ENCODE assay signal across 8 cellular contexts in the genomic region with DNA sequence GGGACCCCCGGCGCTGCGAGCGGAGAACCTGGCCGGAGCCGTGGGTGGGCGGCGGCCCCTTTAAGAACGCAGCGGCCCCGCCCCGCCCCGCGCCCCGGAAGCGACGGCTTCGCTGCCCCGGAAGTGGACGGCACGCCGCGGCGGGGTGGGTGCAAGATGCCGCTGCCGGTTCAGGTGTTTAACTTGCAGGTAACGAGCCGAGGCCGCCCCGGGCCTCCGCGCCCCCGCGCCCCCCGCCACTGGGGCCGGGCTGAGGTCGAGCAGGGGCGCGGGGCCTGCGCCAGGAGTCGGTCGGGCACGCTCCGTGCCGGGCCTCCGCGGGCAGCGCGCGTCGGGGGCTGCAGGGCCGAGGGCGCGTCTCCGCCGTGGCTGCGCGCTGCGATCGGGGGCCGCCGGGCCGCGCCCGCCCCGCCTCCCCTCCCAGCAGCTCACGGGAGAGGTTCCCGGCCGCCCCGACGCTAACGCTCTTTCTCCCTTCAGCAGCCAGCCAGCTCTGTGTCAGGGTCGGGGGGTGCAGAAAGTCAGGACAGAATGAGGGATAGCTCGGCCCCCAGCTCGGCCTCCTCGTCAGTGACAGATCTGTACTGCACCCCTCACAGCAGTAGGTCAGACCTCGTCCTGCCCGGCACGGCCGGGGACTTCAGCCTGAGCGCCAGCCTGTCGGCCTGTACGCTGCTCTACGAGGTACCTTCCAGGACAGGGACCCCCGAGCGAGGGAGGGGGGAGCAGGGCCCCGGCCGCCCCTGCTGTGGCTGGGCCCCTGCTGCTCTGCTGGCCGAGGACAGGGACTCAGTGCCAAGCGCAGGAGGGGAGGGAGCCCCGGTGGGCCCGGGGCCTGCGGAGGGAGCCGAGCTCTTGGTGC. TPM values are rescaled to one million over a fixed set of nuclear protein-coding genes. Genes with fewer than 3 reads are reported as not detected.
DNase-seq lines count a peak whose midpoint lies in the region; ATAC-seq and TF ChIP-seq lines count a peak whose summit lies in the region.

A gene (plus strand): TSS at position 123 of the 862 bp plus-strand sequence. CDS start 34 bp downstream, at position 157.
A gene with protein sequence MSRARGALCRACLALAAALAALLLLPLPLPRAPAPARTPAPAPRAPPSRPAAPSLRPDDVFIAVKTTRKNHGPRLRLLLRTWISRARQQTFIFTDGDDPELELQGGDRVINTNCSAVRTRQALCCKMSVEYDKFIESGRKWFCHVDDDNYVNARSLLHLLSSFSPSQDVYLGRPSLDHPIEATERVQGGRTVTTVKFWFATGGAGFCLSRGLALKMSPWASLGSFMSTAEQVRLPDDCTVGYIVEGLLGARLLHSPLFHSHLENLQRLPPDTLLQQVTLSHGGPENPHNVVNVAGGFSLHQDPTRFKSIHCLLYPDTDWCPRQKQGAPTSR (minus strand): TSS at position 36 of the 862 bp plus-strand sequence. CDS start 45 bp downstream, outside the sequence.

- H4K91ac ChIP-seq in trophoblast cell (ENCODE audit: low read depth, low read length): peak within 1 kb of the TSS; percentile 41

- peak; percentile 81 for DNase-seq in A673 (ENCODE audit: low spot score)
- DNase-seq in SKM-1 (lab: John Stamatoyannopoulos, UW; ENCODE audit: unreplicated experiment): peak; percentile 43
- peak; percentile 63 to 88 for DNase-seq in cardiac muscle cell (ENCODE audit: low read depth in 1 of 2, low spot score in 1 of 2)
- peak; percentile 49 to 69 for DNase-seq in trophoblast cell
- peak; percentile 72 to 85 for DNase-seq in tibial artery

- H3K79me1 ChIP-seq in trophoblast cell (ENCODE audit: low read length): peaks cover 4% of the 10 kb centered on the region

- TF ChIP-seq EP300 in Ishikawa (IDR thresholded peaks at IDR 0.05; ENCODE audit: borderline replicate concordance): no peak

- H3K4me1 ChIP-seq in A673 (ENCODE audit: insufficient read depth, low read length, poor library complexity, severe bottlenecking) (peaks cover 9% of the 10 kb centered on the region), cardiac muscle cell (ENCODE audit: low read depth) (peaks cover 4% of the 10 kb centered on the region), trophoblast cell (ENCODE audit: control insufficient read depth in 1 of 2, insufficient read depth in 2 of 2, low read length in 2 of 2) (peaks cover 14 to 15% of the 10 kb centered on the region in 2 experiments), tibial artery (peaks cover 6 to 45% (median 30%) of the 10 kb centered on the region in 4 donors)

- no peaks in the 10 kb centered on the region for H3K9me3 Mint-ChIP-seq in activated naive CD8-positive, alpha-beta T cell (ENCODE audit: low read depth)

- no peak within 1 kb of the TSS for H2BK12ac ChIP-seq in trophoblast cell (ENCODE audit: low read length)

- peaks cover 9% of the 10 kb centered on the region for H3K79me2 ChIP-seq in trophoblast cell (ENCODE audit: control insufficient read depth, insufficient read depth, low read length, poor library complexity)

- H2BK120ac ChIP-seq in trophoblast cell (ENCODE audit: insufficient read depth, low read length, poor library complexity): peak within 1 kb of the TSS; percentile 17

- H3K9me3 ChIP-seq in A673 (ENCODE audit: low read depth, low read length, poor library complexity, severe bottlenecking): no peaks in the 10 kb centered on the region
- no peaks in the 10 kb centered on the region for H3K9me3 ChIP-seq in cardiac muscle cell (ENCODE audit: low read depth)
- H3K9me3 ChIP-seq in trophoblast cell (ENCODE audit: insufficient read depth, low read depth, low read length): peaks cover 7% of the 10 kb centered on the region
- H3K9me3 ChIP-seq in tibial artery: no peaks in the 10 kb centered on the region

- WGBS in trophoblast cell (ENCODE audit: extremely low coverage, insufficient coverage, insufficient read length): no CpG with 5 or more reads among the region's 94 CpGs

- peak; percentile 59 for ATAC-seq in GM18909 (IDR thresholded peaks at IDR 0.05; ENCODE audit: poor library complexity, unreplicated experiment)

- peak within 1 kb of the TSS; percentile 49 for H4K12ac ChIP-seq in trophoblast cell (ENCODE audit: low read depth, low read length)

- peaks cover 52% of the 10 kb centered on the region for H3K36me3 ChIP-seq in A673 (ENCODE audit: insufficient read depth, low read length, poor library complexity, severe bottlenecking)
- H3K36me3 ChIP-seq in cardiac muscle cell: peaks cover 15% of the 10 kb centered on the region
- peaks cover 66 to 71% of the 10 kb centered on the region in 2 experiments for H3K36me3 ChIP-seq in trophoblast cell (ENCODE audit: control insufficient read depth in 1 of 2, insufficient read depth in 2 of 2, low read length in 2 of 2)
- H3K36me3 ChIP-seq in tibial artery: peaks cover 44 to 74% (median 63%) of the 10 kb centered on the region in 3 donors

- peak within 1 kb of the TSS; percentile 78 for H2AFZ ChIP-seq in trophoblast cell (ENCODE audit: insufficient read depth, low read length, poor library complexity)

- H3K4me1 Mint-ChIP-seq in activated naive CD8-positive, alpha-beta T cell (ENCODE audit: low read depth): peaks cover 13% of the 10 kb centered on the region

- H3K27me3 ChIP-seq in A673 (replicated peaks; ENCODE audit: insufficient read depth, low read depth, low read length, poor library complexity) (no peaks in the 10 kb centered on the region), cardiac muscle cell (no peaks in the 10 kb centered on the region), trophoblast cell (ENCODE audit: insufficient read depth, low read length) (no peaks in the 10 kb centered on the region), tibial artery (no peaks in the 10 kb centered on the region)

- H3K18ac ChIP-seq in trophoblast cell (ENCODE audit: low read length): peak within 1 kb of the TSS; percentile 53

- POLR2A ChIA-PET in A673 (lab: Charles Lee; ENCODE audit: low non-redundant PET): no interaction called here

- no peak within 1 kb of the TSS for H3K23ac ChIP-seq in trophoblast cell (ENCODE audit: low read length)

- no peak for TF ChIP-seq CTCF in A673 (conservative IDR thresholded peaks at IDR 0.05; ENCODE audit: low read depth, low read length)
- no peak for TF ChIP-seq CTCF in cardiac muscle cell (IDR thresholded peaks at IDR 0.05; ENCODE audit: low read depth, low read length)
- no peak for TF ChIP-seq CTCF in tibial artery (IDR thresholded peaks at IDR 0.05)

- H3K36me3 Mint-ChIP-seq in activated naive CD8-positive, alpha-beta T cell: no peaks in the 10 kb centered on the region

- H2BK5ac ChIP-seq in trophoblast cell (ENCODE audit: low read depth, low read length, poor library complexity): no peak within 1 kb of the TSS

- H3K27ac ChIP-seq in A673 (ENCODE audit: low read depth, low read length, poor library complexity, severe bottlenecking) (peak within 1 kb of the TSS; percentile 73), cardiac muscle cell (peak within 1 kb of the TSS; percentile 38), trophoblast cell (ENCODE audit: low read depth, low read length) (no peak within 1 kb of the TSS), tibial artery (peak within 1 kb of the TSS; percentile 66 to 75)

- H3K9ac ChIP-seq in trophoblast cell (ENCODE audit: low read length): peak within 1 kb of the TSS; percentile 91

- intact Hi-C loops in A673 (cut with micrococcal nuclease; ENCODE audit: unreplicated experiment) (no loop called here), tibial artery (cut with DNase I; ENCODE audit: low total_unique reads) (no loop called here)

- CTCF ChIA-PET in A673 (lab: Charles Lee): interaction anchor here (0.5 to 0.6 kb wide), 3 partner anchors 11 to 51 kb away, joined by 3 to 5 read pairs (median 4); no protein-coding TSS in a partner anchor

- TF ChIP-seq RAD21 in Ishikawa (IDR thresholded peaks at IDR 0.05; ENCODE audit: low read depth): no peak

- peak within 1 kb of the TSS; percentile 100 for H3K4me2 ChIP-seq in trophoblast cell (ENCODE audit: low read length)

- H2AK5ac ChIP-seq in trophoblast cell (ENCODE audit: low read length): peak within 1 kb of the TSS; percentile 73

- peak within 1 kb of the TSS; percentile 62 for H3K4ac ChIP-seq in trophoblast cell (ENCODE audit: low read depth, low read length)

- H3K4me3 Mint-ChIP-seq in activated naive CD8-positive, alpha-beta T cell: peak within 1 kb of the TSS; percentile 88

- H4K8ac ChIP-seq in trophoblast cell (ENCODE audit: low read depth, low read length): peak within 1 kb of the TSS; percentile 87

- H3K4me3 ChIP-seq in A673 (ENCODE audit: low read depth, low read length, poor library complexity, severe bottlenecking) (peak within 1 kb of the TSS; percentile 96), cardiac muscle cell (peak within 1 kb of the TSS; percentile 90), trophoblast cell (ENCODE audit: low read depth, low read length) (peak within 1 kb of the TSS; percentile 86), tibial artery (peak within 1 kb of the TSS; percentile 75 to 93)

- no TSS peak for BruUV-seq in A673 (replicated peaks; lab: Mats Ljungman, UMichigan)

- H3K27me3 Mint-ChIP-seq in activated naive CD8-positive, alpha-beta T cell: no peaks in the 10 kb centered on the region

- H3K14ac ChIP-seq in trophoblast cell (ENCODE audit: low read length): peak within 1 kb of the TSS; percentile 82

- H3K27ac Mint-ChIP-seq in activated naive CD8-positive, alpha-beta T cell: peak within 1 kb of the TSS; percentile 79

TF ChIP-seq in Ishikawa, 13 proteins besides CTCF, POLR2A, EP300 and RAD21 (continues in another document):
- no peak for TF ChIP-seq TEAD4 (IDR thresholded peaks at IDR 0.05)

RNA-seq across cellular contexts. Expression of the first gene that starts in this region (rescaled TPM):
- total RNA-seq in A673 (2021) (162 and 192 TPM in 2 replicates), cardiac muscle cell (231 and 235 TPM in 2 replicates)
- 223 and 257 TPM in 2 replicates for polyA plus RNA-seq in cardiac muscle cell
- polyA plus RNA-seq in trophoblast cell (2013): 75.8 and 78.1 TPM in 2 replicates

RNA-seq across cellular contexts. Expression of the second gene that starts in this region (rescaled TPM):
- total RNA-seq in A673 (2021) (31.5 and 39.4 TPM in 2 replicates), cardiac muscle cell (94.6 and 104 TPM in 2 replicates)
- 91.0 and 98.3 TPM in 2 replicates for polyA plus RNA-seq in cardiac muscle cell
- polyA plus RNA-seq in trophoblast cell (2013): 26.3 and 27.2 TPM in 2 replicates
